ENCODE assay signal across 13 cellular contexts in the genomic region with DNA sequence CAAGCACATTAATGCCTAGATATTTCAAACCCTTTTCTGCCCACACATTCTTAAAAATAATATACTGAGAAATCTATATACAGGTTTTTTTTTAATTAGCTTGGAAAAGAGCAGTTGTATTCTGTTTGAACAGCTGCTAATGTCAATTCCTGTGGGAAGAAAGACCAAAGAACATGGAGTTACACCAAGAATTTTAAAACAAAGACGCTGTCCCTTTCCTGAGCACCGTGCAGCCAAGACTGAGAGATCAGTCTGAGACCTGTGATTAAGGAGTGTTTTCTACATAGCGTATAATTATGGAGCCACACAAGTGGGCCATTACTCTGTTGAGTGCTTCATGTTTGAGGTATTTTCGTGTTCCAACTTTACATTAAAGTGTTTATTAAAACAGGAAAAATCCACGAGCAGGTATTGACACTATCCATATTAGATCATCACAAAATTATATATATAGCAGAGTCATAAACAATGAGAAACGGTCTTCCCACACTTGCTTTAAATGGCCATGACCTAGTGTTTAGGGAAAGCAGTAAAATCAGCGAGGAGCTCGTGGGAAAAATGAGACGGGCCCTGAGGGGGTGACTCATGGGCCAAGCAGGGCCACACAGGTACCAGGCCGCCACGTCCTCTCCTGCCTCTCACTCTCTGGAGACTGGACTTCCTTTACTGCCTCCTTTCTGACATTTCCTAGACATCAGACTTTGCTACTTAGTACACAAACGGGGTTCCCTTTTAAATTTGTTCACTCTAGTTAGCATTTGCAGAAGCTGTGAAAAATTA.
A peak's percentile ranks its signal among the peaks of the same experiment; 100 is the strongest.
DNase-seq lines count a peak whose midpoint lies in the region; ATAC-seq and TF ChIP-seq lines count a peak whose summit lies in the region.
"Had no signal": no experiment of that assay in that cellular context is flagged by ENCODE, and none has a peak within 500 bp of the region (broad histone marks: within the 10 kb centered on the region; RNA-seq: fewer than 3 reads in every experiment).

No MANE protein-coding gene starts in this region.

- ATAC-seq in Right ventricle myocardium superior (ENCODE audit: poor library complexity) (peak; percentile 74), GM19035 (IDR thresholded peaks at IDR 0.05; ENCODE audit: unreplicated experiment) (no peak), HG03442 (IDR thresholded peaks at IDR 0.05; ENCODE audit: unreplicated experiment) (no peak)

- no peaks in the 10 kb centered on the region for H3K9me3 ChIP-seq in SJSA1 (replicated peaks)
- H3K9me3 ChIP-seq: Caco-2 had no signal

- peak overlapping the region; percentile 90 for H3K27ac Mint-ChIP-seq in HFFc6

- peaks cover 61% of the 10 kb centered on the region for H3K36me3 ChIP-seq in SJSA1

- H3K27ac ChIP-seq in SJSA1 = peak overlapping the region; percentile 68
- H3K27ac ChIP-seq: HL-60 had no signal

- peaks cover 35% of the 10 kb centered on the region for H3K4me1 ChIP-seq in SJSA1 (replicated peaks)
- H3K4me1 ChIP-seq: Caco-2 had no signal

- peaks cover 41% of the 10 kb centered on the region for H3K27me3 Mint-ChIP-seq in HFFc6 (ENCODE audit: insufficient read depth)

- no peaks in the 10 kb centered on the region for H3K27me3 ChIP-seq in SJSA1 (replicated peaks)

- intact Hi-C loops in Right ventricle myocardium superior (cut with DNase I) = no loop called here

- H3K36me3 Mint-ChIP-seq in HFFc6 (ENCODE audit: low read depth) = peaks cover 73% of the 10 kb centered on the region

- no peak for TF ChIP-seq CTCF in HFFc6 (IDR thresholded peaks at IDR 0.05)
- no peak for TF ChIP-seq CTCF in retinal pigment epithelial cell (conservative IDR thresholded peaks at IDR 0.05; ENCODE audit: low read depth, low read length)

- no peak overlapping the region for H3K4me3 ChIP-seq in SJSA1
- no peak overlapping the region for H3K4me3 ChIP-seq in retinal pigment epithelial cell (ENCODE audit: low read length)

- peaks cover 93% of the 10 kb centered on the region for H3K4me1 Mint-ChIP-seq in HFFc6 (ENCODE audit: low read depth)

- H3K4me3 Mint-ChIP-seq in HFFc6 = peak overlapping the region; percentile 19

- DNase-seq in HFFc6 = peak; percentile 46
- DNase-seq in SJSA1 (ENCODE audit: low read depth in 1 of 2, low spot score in 2 of 2) = peak; percentile 79 to 81
- DNase-seq in Right ventricle myocardium superior = peak; percentile 44
- peak; percentile 61 for DNase-seq in retinal pigment epithelial cell (ENCODE audit: low read depth)
- DNase-seq in stimulated activated CD4-positive, alpha-beta T cell treated with anti-CD3 and anti-CD28 coated beads, Interleukin-2, amount 100 ng/mL, for 24 hours = no peak
- DNase-seq in activated T-cell treated with anti-CD3 and anti-CD28 coated beads for 4 hours = no peak
- DNase-seq: Caco-2; stimulated activated CD4-positive, alpha-beta T cell treated with anti-CD3 and anti-CD28 coated beads, Interleukin-15, amount 100 ng/mL, for 24 hours; stimulated activated naive CD4-positive, alpha-beta T cell had no signal

- H3K9me3 Mint-ChIP-seq in HFFc6 = no peaks in the 10 kb centered on the region; the same call in none of the 2 replicates
- H3K9me3 Mint-ChIP-seq: activated T-helper 2 cell treated with anti-CD3 and anti-CD28 coated beads, Interferon-gamma antibody, Interleukin-2, Interleukin-4, amounts not matched to agents 10 μg/mL and 5 μg/mL and 100 μg/mL, durations not matched to agents 14 hours and 24 hours and 36 hours had no signal

Comparison
In these comparisons a context has a peak if more than half of its experiments do, and no peak if none do; other contexts are left out.
1. DNase-seq: peak in HFFc6 (single experiment), SJSA1 (2 of 2), Right ventricle myocardium superior (single experiment) and retinal pigment epithelial cell (single experiment); none in stimulated activated CD4-positive, alpha-beta T cell treated with anti-CD3 and anti-CD28 coated beads, Interleukin-2, amount 100 ng/mL, for 24 hours (0 of 2) and activated T-cell treated with anti-CD3 and anti-CD28 coated beads for 4 hours (single experiment).